ENCODE assay signal across 11 cellular contexts in the genomic region with DNA sequence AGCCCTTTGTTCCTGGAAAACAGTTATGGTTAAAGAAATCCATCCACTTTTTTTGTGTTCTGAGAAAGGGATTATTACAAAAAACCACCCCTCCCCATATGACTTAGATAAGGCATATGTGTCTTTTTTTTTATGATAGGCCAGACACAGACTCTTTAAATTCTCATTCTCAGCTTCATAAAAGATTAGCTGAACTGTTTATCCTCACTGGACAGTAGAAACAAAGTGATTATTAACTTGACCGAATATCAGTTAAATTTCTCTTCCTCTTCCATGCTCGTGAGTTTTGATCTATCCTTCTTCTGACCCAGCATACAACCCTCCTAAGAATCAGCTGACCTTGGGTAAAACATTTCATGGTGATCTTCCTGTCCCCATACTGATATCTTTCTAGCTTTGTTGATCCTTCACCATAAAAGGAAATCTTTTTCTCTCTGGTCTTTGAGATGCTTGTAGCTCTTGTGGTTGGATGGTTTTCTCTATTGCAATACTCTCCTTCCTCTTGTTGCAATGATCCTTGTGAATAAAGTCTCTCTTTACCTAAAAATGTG. TPM values are rescaled to one million over a fixed set of nuclear protein-coding genes. Genes with fewer than 3 reads are reported as not detected.
DNase-seq lines count a peak whose midpoint lies in the region; ATAC-seq and TF ChIP-seq lines count a peak whose summit lies in the region.
"Had no signal": no experiment of that assay in that cellular context is flagged by ENCODE, and none has a peak within 500 bp of the region (broad histone marks: within the 10 kb centered on the region; RNA-seq: fewer than 3 reads in every experiment).

No MANE protein-coding gene starts in this region.

- TF ChIP-seq CTCF in GM13977 (IDR thresholded peaks at IDR 0.05; ENCODE audit: extremely low read depth, insufficient read depth, missing control alignments) (no peak), KMS-11 (conservative IDR thresholded peaks at IDR 0.05; ENCODE audit: low read depth, low read length) (no peak), uterus (IDR thresholded peaks at IDR 0.05) (no peak)

- H3K4me3 ChIP-seq in KMS-11 (IDR thresholded peaks at IDR 0.05; ENCODE audit: insufficient read depth, low read depth, low read length) (no peak overlapping the region), uterus (no peak overlapping the region)

- no peaks in the 10 kb centered on the region for H3K79me2 ChIP-seq in KMS-11 (ENCODE audit: insufficient read depth, low read depth)

- no peaks in the 10 kb centered on the region for H3K9me3 ChIP-seq in uterus

- peak overlapping the region; percentile 92 for H2AFZ ChIP-seq in KMS-11 (ENCODE audit: low read depth)

- ATAC-seq in GM21515 (IDR thresholded peaks at IDR 0.05; ENCODE audit: unreplicated experiment) (peak; percentile 54), naive B cell (ENCODE audit: low read depth in 2 of 2) (peak; percentile 16 to 37), HG02970 (IDR thresholded peaks at IDR 0.05; ENCODE audit: low FRiP score, unreplicated experiment) (no peak)

- intact Hi-C loops in uterus (cut with DNase I; ENCODE audit: low total_unique reads) = no loop called here

- peak overlapping the region; percentile 78 for H3K4me2 ChIP-seq in KMS-11

- H3K27me3 Mint-ChIP-seq in naive B cell = no peaks in the 10 kb centered on the region
- H3K27me3 Mint-ChIP-seq: brain had no signal

- no peaks in the 10 kb centered on the region for H3K9me3 Mint-ChIP-seq in naive B cell
- H3K9me3 Mint-ChIP-seq: brain had no signal

- TF ChIP-seq POLR2A in uterus (IDR thresholded peaks at IDR 0.05) = no peak

- peaks cover 0 to 4% of the 10 kb centered on the region in 2 donors for H3K36me3 Mint-ChIP-seq in naive B cell
- H3K36me3 Mint-ChIP-seq: brain had no signal

- H4K20me1 ChIP-seq in KMS-11 (ENCODE audit: insufficient read depth) = no peaks in the 10 kb centered on the region

- no peak overlapping the region for H3K27ac Mint-ChIP-seq in naive B cell
- H3K27ac Mint-ChIP-seq: brain had no signal

- in situ Hi-C loops in GM13977 (cut with MboI; ENCODE audit: low pct_unique_long_range_greater_than_20kb, low sequenced_read_pairs, unreplicated experiment) = no loop called here

- 0 out of 2 replicates have a peak overlapping the region, but pooled peaks have one; percentile 15 for H3K27ac ChIP-seq in KMS-11
- peak overlapping the region in 1 of 2 donors; percentile 69 for H3K27ac ChIP-seq in uterus

- H3K36me3 ChIP-seq in KMS-11 (ENCODE audit: insufficient read depth) = no peaks in the 10 kb centered on the region
- no peaks in the 10 kb centered on the region for H3K36me3 ChIP-seq in uterus

- peaks cover 6 to 30% (median 7%) of the 10 kb centered on the region in 3 donors for H3K4me1 Mint-ChIP-seq in naive B cell
- H3K4me1 Mint-ChIP-seq: brain had no signal

- H3K4me3 Mint-ChIP-seq in naive B cell = no peak overlapping the region
- H3K4me3 Mint-ChIP-seq: brain had no signal

- peak; percentile 24 for DNase-seq in GM13977 (ENCODE audit: low spot score)
- no peak for DNase-seq in naive B cell
- DNase-seq in uterus = no peak
- no peak for DNase-seq in NCI-H187 treated with DMSO at 0.1 percent for 48 hours (lab: John Stamatoyannopoulos, UW)
- DNase-seq in activated CD8-positive, alpha-beta memory T cell treated with anti-CD3 and anti-CD28 coated beads, Interleukin-2, amount 50 U/mL, for 48 hours = no peak

- H3K27me3 ChIP-seq in KMS-11 (ENCODE audit: insufficient read depth, low read depth) (no peaks in the 10 kb centered on the region), uterus (no peaks in the 10 kb centered on the region)

- H3K4me1 ChIP-seq in KMS-11 (ENCODE audit: low read depth, poor library complexity, severe bottlenecking) (peaks cover 13% of the 10 kb centered on the region), uterus (no peaks in the 10 kb centered on the region)

- no peak overlapping the region for H3K9ac ChIP-seq in KMS-11

RNA-seq across cellular contexts. Expression of gene OR2AG2, which starts 26.2 kb away (rescaled TPM):
- not detected for polyA plus RNA-seq in naive B cell (ENCODE audit: low read depth in 6 of 6)
- under 1 TPM in 2 of 4 donors, not detected in 2; 0.09 to 0.14 TPM for total RNA-seq in uterus

RNA-seq across cellular contexts. Expression of gene OR2AG1, which starts 37.3 kb away (rescaled TPM):
- polyA plus RNA-seq in naive B cell (ENCODE audit: low read depth in 6 of 6) = not detected
- not detected for total RNA-seq in uterus
- total RNA-seq: RPMI7951, temporal lobe had no signal

RNA-seq across cellular contexts. Expression of gene OR6A2, which starts 53.9 kb away (rescaled TPM):
- polyA plus RNA-seq in naive B cell (ENCODE audit: low read depth in 6 of 6) = not detected
- 1 to 10 TPM in 1 of 4 donors, under 1 TPM in 1, not detected in 2; 0.40 to 1.0 TPM for total RNA-seq in uterus
